ENCODE assay signal across 1 cellular context in genomic region chr5:128870923-128871322, GRCh38.
TF ChIP-seq lines count a peak whose summit lies in the region.

No MANE protein-coding gene starts in this region.

TF ChIP-seq in GM23338, 12 proteins besides CTCF, POLR2A, EP300 and RAD21 (continued from another document):
- no peak for TF ChIP-seq REST (IDR thresholded peaks at IDR 0.05; ENCODE audit: unreplicated experiment)
- TF ChIP-seq NANOG (IDR thresholded peaks at IDR 0.05; ENCODE audit: borderline replicate concordance), result no peak
- TF ChIP-seq ZNF462 (CRISPR knock-in tag; IDR thresholded peaks at IDR 0.05), result no peak
- no peak for TF ChIP-seq ETS1 (IDR thresholded peaks at IDR 0.05)
- no peak for TF ChIP-seq CREB1 (CRISPR knock-in tag; IDR thresholded peaks at IDR 0.05; ENCODE audit: low read depth)
- TF ChIP-seq STAT1 (IDR thresholded peaks at IDR 0.05; ENCODE audit: unreplicated experiment), result no peak
